ENCODE assay signal across 8 cellular contexts in genomic region chr10:19638173-19638872, GRCh38.
DNase-seq lines count a peak whose midpoint lies in the region; ATAC-seq and TF ChIP-seq lines count a peak whose summit lies in the region.

No MANE protein-coding gene starts in this region.

- TF ChIP-seq CTCF in PC-3 (conservative IDR thresholded peaks at IDR 0.05; ENCODE audit: low read depth, low read length) (no peak), fibroblast of pulmonary artery (IDR thresholded peaks at IDR 0.05; ENCODE audit: low read length, missing control alignments) (no peak), parathyroid adenoma (IDR thresholded peaks at IDR 0.05) (no peak), nephron progenitor cell (IDR thresholded peaks at IDR 0.05) (no peak)
- no peak for TF ChIP-seq CTCF in CD8-positive, alpha-beta T cell (IDR thresholded peaks at IDR 0.05)

- intact Hi-C loops in PC-3 (cut with micrococcal nuclease) = no loop called here
- intact Hi-C loops in CD8-positive, alpha-beta T cell (cut with DNase I, micrococcal nuclease) = no loop called here

- BruUV-seq in PC-3 (replicated peaks; lab: Mats Ljungman, UMichigan) = no TSS peak

- POLR2A ChIA-PET in CD8-positive, alpha-beta memory T cell (lab: Charles Lee) = no interaction called here
- POLR2A ChIA-PET in PC-3 (lab: Charles Lee; ENCODE audit: unreplicated experiment) = no interaction called here
- POLR2A ChIA-PET in CD8-positive, alpha-beta T cell (lab: Charles Lee) = no interaction called here

- no peaks in the 10 kb centered on the region for H3K79me2 ChIP-seq in PC-3 (ENCODE audit: low read length)
- H3K79me2 ChIP-seq in parathyroid adenoma = no peaks in the 10 kb centered on the region

- no peaks in the 10 kb centered on the region for H3K27me3 Mint-ChIP-seq in CD8-positive, alpha-beta memory T cell
- H3K27me3 Mint-ChIP-seq in CD8-positive, alpha-beta T cell (ENCODE audit: low read depth) = no peaks in the 10 kb centered on the region
- H3K27me3 Mint-ChIP-seq in nephron progenitor cell (ENCODE audit: low read depth, poor library complexity) = no peaks in the 10 kb centered on the region

- peak overlapping the region in 4 of 7 donors; percentile 13 to 56 (median 19) for H3K4me3 Mint-ChIP-seq in CD8-positive, alpha-beta memory T cell
- H3K4me3 Mint-ChIP-seq in CD8-positive, alpha-beta T cell = no peak overlapping the region
- no peak overlapping the region for H3K4me3 Mint-ChIP-seq in nephron progenitor cell

- no peaks in the 10 kb centered on the region for H3K9me3 ChIP-seq in CD8-positive, alpha-beta memory T cell (ENCODE audit: low read length)
- no peaks in the 10 kb centered on the region for H3K9me3 ChIP-seq in PC-3 (ENCODE audit: low read length)
- no peaks in the 10 kb centered on the region for H3K9me3 ChIP-seq in parathyroid adenoma (ENCODE audit: control insufficient read depth, low read length)
- H3K9me3 ChIP-seq in CD8-positive, alpha-beta T cell (ENCODE audit: low read length) = no peaks in the 10 kb centered on the region

- no peak overlapping the region for H3K27ac Mint-ChIP-seq in CD8-positive, alpha-beta memory T cell
- H3K27ac Mint-ChIP-seq in CD8-positive, alpha-beta T cell = no peak overlapping the region
- H3K27ac Mint-ChIP-seq in nephron progenitor cell = no peak overlapping the region

- H3F3A ChIP-seq in PC-3 (ENCODE audit: low read length, unreplicated experiment) = no peaks in the 10 kb centered on the region

- no peaks in the 10 kb centered on the region for H4K20me1 ChIP-seq in PC-3 (ENCODE audit: low read length)

- ATAC-seq in PC-3 = no peak
- ATAC-seq in CD8-positive, alpha-beta T cell = no peak
- ATAC-seq in HG03565 (IDR thresholded peaks at IDR 0.05; ENCODE audit: unreplicated experiment) = no peak

- DNase-seq in CD8-positive, alpha-beta memory T cell = no peak
- peak; percentile 10 for DNase-seq in PC-3
- peak; percentile 86 for DNase-seq in fibroblast of pulmonary artery (ENCODE audit: low read depth)
- no peak for DNase-seq in CD8-positive, alpha-beta T cell
- DNase-seq in NCI-H524 treated with DMSO at 0.1 percent for 48 hours (lab: John Stamatoyannopoulos, UW) = no peak
- DNase-seq in nephron progenitor cell = no peak

- H3K9me3 Mint-ChIP-seq in CD8-positive, alpha-beta memory T cell = peaks cover 5 to 14% (median 9%) of the 10 kb centered on the region in 5 donors
- H3K9me3 Mint-ChIP-seq in CD8-positive, alpha-beta T cell = peaks cover 4% of the 10 kb centered on the region
- no peaks in the 10 kb centered on the region for H3K9me3 Mint-ChIP-seq in nephron progenitor cell

- no peaks in the 10 kb centered on the region for H3K36me3 Mint-ChIP-seq in CD8-positive, alpha-beta memory T cell
- H3K36me3 Mint-ChIP-seq in CD8-positive, alpha-beta T cell = no peaks in the 10 kb centered on the region
- H3K36me3 Mint-ChIP-seq in nephron progenitor cell (ENCODE audit: low read depth) = no peaks in the 10 kb centered on the region

- H3K27me3 ChIP-seq in CD8-positive, alpha-beta memory T cell (ENCODE audit: insufficient read depth, low read length, poor library complexity, severe bottlenecking) = no peaks in the 10 kb centered on the region
- H3K27me3 ChIP-seq in PC-3 (ENCODE audit: low read length) = no peaks in the 10 kb centered on the region
- H3K27me3 ChIP-seq in parathyroid adenoma (ENCODE audit: control insufficient read depth, insufficient read depth, low read length) = no peaks in the 10 kb centered on the region
- H3K27me3 ChIP-seq in CD8-positive, alpha-beta T cell (ENCODE audit: insufficient read depth, low read length) = no peaks in the 10 kb centered on the region

- CTCF ChIA-PET in CD8-positive, alpha-beta memory T cell (lab: Charles Lee) = no interaction called here
- CTCF ChIA-PET in PC-3 (lab: Charles Lee) = no interaction called here
- CTCF ChIA-PET in CD8-positive, alpha-beta T cell (lab: Charles Lee) = interaction anchor here (0.6 kb wide), 1 partner anchor 34 kb away, joined by 3 read pairs; no protein-coding TSS in a partner anchor

- H3K4me2 ChIP-seq in PC-3 (ENCODE audit: low read length) (peak overlapping the region; percentile 60), parathyroid adenoma (ENCODE audit: low read length) (no peak overlapping the region)

- no peaks in the 10 kb centered on the region for H3K4me1 ChIP-seq in CD8-positive, alpha-beta memory T cell (ENCODE audit: insufficient read depth, low read length)
- H3K4me1 ChIP-seq in PC-3 (ENCODE audit: insufficient read depth, low read length) (no peaks in the 10 kb centered on the region), parathyroid adenoma (no peaks in the 10 kb centered on the region)
- no peaks in the 10 kb centered on the region for H3K4me1 ChIP-seq in CD8-positive, alpha-beta T cell (ENCODE audit: insufficient read depth, low read length)

- no peak overlapping the region for H3K27ac ChIP-seq in CD8-positive, alpha-beta memory T cell (ENCODE audit: low read depth, low read length)
- H3K27ac ChIP-seq in PC-3 (ENCODE audit: low read length) = no peak overlapping the region
- no peak overlapping the region for H3K27ac ChIP-seq in parathyroid adenoma
- H3K27ac ChIP-seq in CD8-positive, alpha-beta T cell (ENCODE audit: low read depth, low read length) = no peak overlapping the region

- no peaks in the 10 kb centered on the region for H3K9me2 ChIP-seq in PC-3 (replicated peaks; ENCODE audit: low read length)

- H3K9ac ChIP-seq in PC-3 (ENCODE audit: low read length) (no peak overlapping the region), parathyroid adenoma (no peak overlapping the region)

- no peak overlapping the region for H3K4me3 ChIP-seq in CD8-positive, alpha-beta memory T cell (ENCODE audit: low read length)
- H3K4me3 ChIP-seq in PC-3 (ENCODE audit: low read length) (peak overlapping the region; percentile 42), fibroblast of pulmonary artery (replicated peaks; ENCODE audit: low read depth, low read length) (peak overlapping the region; percentile 36), parathyroid adenoma (ENCODE audit: low read depth, low read length) (no peak overlapping the region)
- H3K4me3 ChIP-seq in CD8-positive, alpha-beta T cell (ENCODE audit: low read depth, low read length) = no peak overlapping the region

- H3K4me1 Mint-ChIP-seq in CD8-positive, alpha-beta memory T cell = peaks cover 0 to 4% (median 2%) of the 10 kb centered on the region in 3 donors
- no peaks in the 10 kb centered on the region for H3K4me1 Mint-ChIP-seq in CD8-positive, alpha-beta T cell (ENCODE audit: low read depth)
- peaks cover 9% of the 10 kb centered on the region for H3K4me1 Mint-ChIP-seq in nephron progenitor cell

- no peaks in the 10 kb centered on the region for H3K36me3 ChIP-seq in CD8-positive, alpha-beta memory T cell (ENCODE audit: insufficient read depth, low read length)
- no peaks in the 10 kb centered on the region for H3K36me3 ChIP-seq in PC-3 (ENCODE audit: low read depth, low read length)
- no peaks in the 10 kb centered on the region for H3K36me3 ChIP-seq in parathyroid adenoma (ENCODE audit: control insufficient read depth, insufficient read depth, low read length)
- no peaks in the 10 kb centered on the region for H3K36me3 ChIP-seq in CD8-positive, alpha-beta T cell (ENCODE audit: insufficient read depth, low read length)

- H2AFZ ChIP-seq in PC-3 (ENCODE audit: low read length) = 0 out of 2 replicates have a peak overlapping the region, but pooled peaks have one; percentile 22
- peak overlapping the region; percentile 44 for H2AFZ ChIP-seq in parathyroid adenoma

Comparison
In these comparisons a context has a peak if more than half of its experiments do, and no peak if none do; other contexts are left out.
1. DNase-seq: peak in PC-3 (single experiment) and fibroblast of pulmonary artery (single experiment); none in CD8-positive, alpha-beta memory T cell (0 of 5), CD8-positive, alpha-beta T cell (0 of 7), NCI-H524 treated with DMSO at 0.1 percent for 48 hours (single experiment) and nephron progenitor cell (single experiment).
2. H3K4me3 ChIP-seq: peak in PC-3 (single experiment) and fibroblast of pulmonary artery (single experiment); none in CD8-positive, alpha-beta memory T cell (single experiment), parathyroid adenoma (single experiment) and CD8-positive, alpha-beta T cell (single experiment).
3. H3K4me3 Mint-ChIP-seq: peak in CD8-positive, alpha-beta memory T cell (4 of 7); none in CD8-positive, alpha-beta T cell (single experiment) and nephron progenitor cell (single experiment).